ENCODE assay signal across 8 cellular contexts in genomic region chr4:185304944-185305690, GRCh38.
A peak's percentile ranks its signal among the peaks of the same experiment; 100 is the strongest.
DNase-seq lines count a peak whose midpoint lies in the region; ATAC-seq and TF ChIP-seq lines count a peak whose summit lies in the region.

No MANE protein-coding gene starts in this region.

- ATAC-seq in GM19395 (IDR thresholded peaks at IDR 0.05; ENCODE audit: unreplicated experiment) (peak; percentile 40), HG03378 (IDR thresholded peaks at IDR 0.05; ENCODE audit: unreplicated experiment) (peak; percentile 44), T-cell (replicated peaks in 1 of 4) (peak in 2 of 4 experiments; percentile 41 to 87), esophagus mucosa (no peak)

- H3K9me3 ChIP-seq in DOHH2 (ENCODE audit: control insufficient read depth, insufficient read depth, low read length), result no peaks in the 10 kb centered on the region
- no peaks in the 10 kb centered on the region for H3K9me3 ChIP-seq in skeletal muscle satellite cell (replicated peaks; ENCODE audit: low read length)

- H3K79me2 ChIP-seq in DOHH2 (ENCODE audit: control insufficient read depth, low read length), result no peaks in the 10 kb centered on the region; the same call in none of the 2 replicates

- H3K4me3 ChIP-seq in DOHH2 (ENCODE audit: low read length), result no peak overlapping the region
- no peak overlapping the region for H3K4me3 ChIP-seq in fibroblast of villous mesenchyme (ENCODE audit: low read depth, low read length)
- H3K4me3 ChIP-seq in skeletal muscle satellite cell (ENCODE audit: low read length), result peak overlapping the region; percentile 15

- H3K36me3 Mint-ChIP-seq in T-cell, result peaks cover 33% of the 10 kb centered on the region

- DNase-seq in T-cell, result peak in 22 of 34 experiments; percentile 0 to 30 (median 11)
- DNase-seq in fibroblast of villous mesenchyme (ENCODE audit: low read depth), result peak; percentile 28
- no peak for DNase-seq in posterior vena cava (ENCODE audit: low spot score)

- no peaks in the 10 kb centered on the region for H3K27me3 ChIP-seq in DOHH2 (ENCODE audit: control insufficient read depth, low read length)
- H3K27me3 ChIP-seq in skeletal muscle satellite cell (ENCODE audit: control insufficient read depth, insufficient read depth, low read length), result no peaks in the 10 kb centered on the region

- H3K4me1 ChIP-seq in DOHH2 (ENCODE audit: control insufficient read depth, low read length) (peaks cover 47% of the 10 kb centered on the region), skeletal muscle satellite cell (ENCODE audit: control insufficient read depth, insufficient read depth, low read length) (peaks cover 31% of the 10 kb centered on the region)

- H3K9ac ChIP-seq in skeletal muscle satellite cell (ENCODE audit: low read depth, low read length), result peak overlapping the region; percentile 71

- no peaks in the 10 kb centered on the region for H3K9me2 ChIP-seq in DOHH2 (replicated peaks; ENCODE audit: control insufficient read depth, low read length)

- no peak overlapping the region for H3K4me3 Mint-ChIP-seq in T-cell

- H3K36me3 ChIP-seq in DOHH2 (ENCODE audit: control insufficient read depth, low read length), result peaks cover 42% of the 10 kb centered on the region
- peaks cover 3% of the 10 kb centered on the region for H3K36me3 ChIP-seq in skeletal muscle satellite cell (ENCODE audit: insufficient read depth, low read length)

- no peaks in the 10 kb centered on the region for H3K27me3 Mint-ChIP-seq in T-cell

- CTCF ChIA-PET in T-cell (lab: Charles Lee), result no interaction called here

- H3F3A ChIP-seq in DOHH2 (ENCODE audit: control insufficient read depth, insufficient read depth), result 0 out of 2 replicates have a peak, but pooled peaks cover 2% of the 10 kb centered on the region

- H3K4me1 Mint-ChIP-seq in T-cell, result peaks cover 0 to 4% (median 0%) of the 10 kb centered on the region in 3 donors

- H3K27ac Mint-ChIP-seq in T-cell, result no peak overlapping the region

- H3K9me3 Mint-ChIP-seq in T-cell, result no peaks in the 10 kb centered on the region

- peak; percentile 68 for TF ChIP-seq CTCF in DOHH2 (IDR thresholded peaks at IDR 0.05; ENCODE audit: low read depth, low read length, poor library complexity, severe bottlenecking)
- TF ChIP-seq CTCF in fibroblast of villous mesenchyme (IDR thresholded peaks at IDR 0.05; ENCODE audit: insufficient read depth, low read depth, low read length), result peak; percentile 62

- POLR2A ChIA-PET in T-cell (lab: Charles Lee), result interaction anchor here in 1 of 2 donors (0.6 kb wide), 1 partner anchor 33 kb away, joined by 3 read pairs; no protein-coding TSS in a partner anchor

- peak overlapping the region; percentile 25; the same call in 1 of the 2 replicates for H3K4me2 ChIP-seq in DOHH2 (ENCODE audit: low read length)
- peak overlapping the region; percentile 61 for H3K4me2 ChIP-seq in skeletal muscle satellite cell (ENCODE audit: low read length)

- H4K20me1 ChIP-seq in DOHH2 (ENCODE audit: control insufficient read depth, insufficient read depth, low read depth, low read length), result peaks cover 11% of the 10 kb centered on the region; the same call in 1 of the 2 replicates

- H3K27ac ChIP-seq in DOHH2 (ENCODE audit: low read depth, low read length), result no peak overlapping the region

- intact Hi-C loops in posterior vena cava (cut with DNase I), result no loop called here
